In genomic region chr12:83664650-83665049, GRCh38 we compare ENCODE assay signal across 19 cellular contexts.
A peak's percentile ranks its signal among the peaks of the same experiment; 100 is the strongest.
DNase-seq lines count a peak whose midpoint lies in the region; ATAC-seq, FAIRE-seq and TF ChIP-seq lines count a peak whose summit lies in the region.
"Had no signal": no experiment of that assay in that cellular context is flagged by ENCODE, and none has a peak within 500 bp of the region (broad histone marks: within the 10 kb centered on the region; RNA-seq: fewer than 3 reads in every experiment).

No MANE protein-coding gene starts in this region.

- H3K79me2 ChIP-seq in SK-N-SH (ENCODE audit: insufficient read depth), result no peaks in the 10 kb centered on the region

- peak overlapping the region in 1 of 2 experiments; percentile 91; a peak in 2 of 4 replicates for H3K27ac ChIP-seq in SK-N-SH (ENCODE audit: low read depth in 2 of 2, low read length in 1 of 2)
- H3K27ac ChIP-seq: foreskin keratinocyte, psoas muscle had no signal

- H3K9me2 ChIP-seq in SK-N-SH, result no peaks in the 10 kb centered on the region

- CTCF ChIA-PET in SK-N-SH (lab: Yijun Ruan, JAX), result interaction anchor here (1.3 kb wide), 1 partner anchor 15 kb away, joined by 3 read pairs; no protein-coding TSS in a partner anchor

- H3K36me3 ChIP-seq in SK-N-SH (replicated peaks in 1 of 2; ENCODE audit: control insufficient read depth in 1 of 2, insufficient read depth in 2 of 2, low read length in 1 of 2), result no peaks in the 10 kb centered on the region

- in situ Hi-C loops in GM13977 (cut with MboI; ENCODE audit: low pct_unique_long_range_greater_than_20kb, low sequenced_read_pairs, unreplicated experiment), result no loop called here

- POLR2A ChIA-PET in SK-N-SH (lab: Yijun Ruan, JAX), result interaction anchor here (0.6 kb wide), 1 partner anchor 56 kb away, joined by 3 read pairs; no protein-coding TSS in a partner anchor

- TF ChIP-seq EP300 in SK-N-SH (IDR thresholded peaks at IDR 0.05; ENCODE audit: borderline replicate concordance in 1 of 2, low read depth in 1 of 2, low read length in 1 of 2), result peak in 1 of 2 experiments; percentile 86; a peak in 2 of 4 replicates

- H2AFZ ChIP-seq in SK-N-SH (ENCODE audit: low read depth), result no peak overlapping the region

- no peak overlapping the region for H3K4me2 ChIP-seq in SK-N-SH

- no peak for DNase-seq in D721Med (ENCODE audit: insufficient read length, low spot score)
- DNase-seq in NCI-H1417 (lab: John Stamatoyannopoulos, UW), result peak; percentile 39 to 96 (median 75)
- DNase-seq in NCI-H345 (lab: John Stamatoyannopoulos, UW), result peak; percentile 77
- peak; percentile 62 for DNase-seq in SK-N-SH
- no peak for DNase-seq in GM13977 (ENCODE audit: low spot score)
- no peak for DNase-seq in activated effector memory CD4-positive, alpha-beta T cell treated with anti-CD3 and anti-CD28 coated beads, Interleukin-2, amount 50 U/mL, for 16 hours
- DNase-seq in SW 1271 (lab: John Stamatoyannopoulos, UW), result no peak
- DNase-seq: activated naive CD8-positive, alpha-beta T cell treated with anti-CD3 and anti-CD28 coated beads, Interleukin-2, amount 10 ng/mL, durations not matched to agents 7 days and 5 days; CD8-positive, alpha-beta T cell; foreskin keratinocyte; Karpas-422; psoas muscle; small intestine; stimulated activated CD4-positive, alpha-beta T cell treated with anti-CD3 and anti-CD28 coated beads, Interleukin-4, amount 100 ng/mL, for 1 hour had no signal

- H3K4me1 ChIP-seq in SK-N-SH (ENCODE audit: control insufficient read depth in 1 of 2, insufficient read depth in 2 of 2, low read depth in 1 of 2, low read length in 1 of 2), result peaks cover 0 to 12% of the 10 kb centered on the region in 2 experiments; a peak in 2 of 4 replicates
- H3K4me1 ChIP-seq: foreskin keratinocyte, psoas muscle had no signal

- no peaks in the 10 kb centered on the region for H4K20me1 ChIP-seq in SK-N-SH (ENCODE audit: insufficient read depth)

- ATAC-seq in GM19395 (IDR thresholded peaks at IDR 0.05; ENCODE audit: unreplicated experiment), result no peak
- ATAC-seq: CD8-positive, alpha-beta T cell; foreskin keratinocyte; HCT116; psoas muscle; WTC11 had no signal

- no peaks in the 10 kb centered on the region for H3K9me3 ChIP-seq in SK-N-SH
- H3K9me3 ChIP-seq: psoas muscle had no signal

- peak; percentile 22; the same call in 1 of the 2 replicates for TF ChIP-seq RAD21 in SK-N-SH (IDR thresholded peaks at IDR 0.05; ENCODE audit: low read length)

- FAIRE-seq in D721Med (lab: Jason Lieb, UNC), result peak; percentile 96
- FAIRE-seq: G401.6, small intestine, urothelium cell line had no signal

- H3F3A ChIP-seq in SK-N-SH (replicated peaks; ENCODE audit: insufficient read depth), result no peaks in the 10 kb centered on the region

- H3K4me3 ChIP-seq in SK-N-SH (ENCODE audit: low read depth in 2 of 2, low read length in 1 of 2), result no peak overlapping the region
- H3K4me3 ChIP-seq: psoas muscle had no signal

- TF ChIP-seq CTCF in D721Med (IDR thresholded peaks at IDR 0.05; ENCODE audit: insufficient read depth, missing control alignments), result no peak
- TF ChIP-seq CTCF in SK-N-SH (IDR thresholded peaks at IDR 0.05), result no peak
- no peak for TF ChIP-seq CTCF in GM13977 (IDR thresholded peaks at IDR 0.05; ENCODE audit: extremely low read depth, insufficient read depth, missing control alignments)

- H3K9ac ChIP-seq in SK-N-SH, result no peak overlapping the region

- H3K27me3 ChIP-seq in SK-N-SH (ENCODE audit: insufficient read depth), result no peaks in the 10 kb centered on the region
- H3K27me3 ChIP-seq: foreskin keratinocyte had no signal

TF ChIP-seq in SK-N-SH, 30 proteins besides CTCF, POLR2A, EP300 and RAD21 (continues in another document):
- TF ChIP-seq RCOR1 (IDR thresholded peaks at IDR 0.05; ENCODE audit: low read length), result peak; percentile 72
- 0 out of 2 replicates have a peak, but pooled peaks have one; percentile 14 for TF ChIP-seq FOXJ3 (CRISPR knock-in tag; IDR thresholded peaks at IDR 0.05)
- no peak for TF ChIP-seq USF1 (IDR thresholded peaks at IDR 0.05; ENCODE audit: borderline replicate concordance, low read depth)
- no peak for TF ChIP-seq USF2 (IDR thresholded peaks at IDR 0.05; ENCODE audit: borderline replicate concordance, low read depth, low read length)
- no peak for TF ChIP-seq SMC3 (IDR thresholded peaks at IDR 0.05; ENCODE audit: low read depth, low read length)
- TF ChIP-seq MEF2A (IDR thresholded peaks at IDR 0.05; ENCODE audit: borderline replicate concordance, low read depth), result no peak
- peak; percentile 60 for TF ChIP-seq CHD2 (IDR thresholded peaks at IDR 0.05; ENCODE audit: low read length, partially characterized antibody)
- TF ChIP-seq TEAD4 (IDR thresholded peaks at IDR 0.05; ENCODE audit: borderline replicate concordance, insufficient read depth), result no peak
- no peak for TF ChIP-seq ZBTB33 (IDR thresholded peaks at IDR 0.05; ENCODE audit: borderline replicate concordance, low read depth)
- no peak for TF ChIP-seq GABPA (IDR thresholded peaks at IDR 0.05; ENCODE audit: low read depth)
- TF ChIP-seq FOSL2 (IDR thresholded peaks at IDR 0.05; ENCODE audit: borderline replicate concordance, low read depth), result no peak
- no peak for TF ChIP-seq EZH2phosphoT487 (IDR thresholded peaks at IDR 0.05; ENCODE audit: borderline replicate concordance, low read depth)
- no peak for TF ChIP-seq MAX (IDR thresholded peaks at IDR 0.05; ENCODE audit: low read depth)
- no peak for TF ChIP-seq REST (IDR thresholded peaks at IDR 0.05; ENCODE audit: low read depth, low read length)
- no peak for TF ChIP-seq RFX5 (IDR thresholded peaks at IDR 0.05; ENCODE audit: low read length)
- TF ChIP-seq PBX3 (IDR thresholded peaks at IDR 0.05), result no peak

Comparison
In these comparisons a context has a peak if more than half of its experiments do, and no peak if none do; other contexts are left out.
1. DNase-seq: peak in NCI-H1417 (3 of 3), NCI-H345 (single experiment) and SK-N-SH (single experiment); none in D721Med (single experiment), GM13977 (single experiment), activated effector memory CD4-positive, alpha-beta T cell treated with anti-CD3 and anti-CD28 coated beads, Interleukin-2, amount 50 U/mL, for 16 hours (single experiment) and SW 1271 (0 of 2).